Comparison of ENCODE assay signal across 8 cellular contexts in the genomic region with DNA sequence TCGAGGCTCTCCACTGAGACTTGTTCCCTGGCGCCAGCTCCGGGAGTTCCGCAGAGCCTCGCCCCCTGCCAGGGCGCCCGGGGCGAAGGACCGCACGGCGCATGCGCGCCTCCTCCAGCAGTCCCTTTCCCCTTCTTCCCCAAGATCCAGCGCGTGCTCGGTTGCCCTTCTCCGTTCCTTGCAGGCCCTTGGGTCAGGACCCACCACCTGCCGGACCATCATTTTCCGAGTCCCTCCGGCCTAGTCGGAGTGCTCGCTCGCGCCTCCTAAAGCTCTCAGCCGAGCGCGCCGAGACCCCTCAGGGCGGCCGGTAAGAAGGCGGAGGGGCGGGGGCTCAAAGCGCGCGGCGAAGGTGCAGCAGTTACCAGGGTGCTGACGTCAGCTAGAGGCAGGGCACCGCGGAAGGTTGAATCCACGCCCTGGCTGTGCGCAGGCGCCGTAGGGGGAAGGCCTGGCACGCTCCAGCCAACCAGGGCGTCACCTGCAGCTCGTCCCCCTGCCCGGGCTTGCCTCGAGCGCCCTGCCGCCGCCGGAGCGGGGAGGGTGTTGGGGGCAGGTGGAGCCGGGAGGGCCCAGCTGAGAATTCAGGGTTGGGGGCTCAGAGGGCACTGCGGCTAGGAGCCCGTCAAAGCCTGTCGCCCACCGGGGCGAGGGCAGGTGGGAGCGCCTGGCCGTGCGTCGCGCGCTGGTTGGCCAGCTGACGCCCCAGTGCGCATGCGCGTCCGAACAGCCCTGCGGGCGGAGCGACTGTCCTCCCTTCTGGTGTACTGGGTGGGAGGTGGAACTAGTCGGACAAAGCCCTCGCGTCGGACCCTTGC. TPM values are rescaled to one million over a fixed set of nuclear protein-coding genes. Genes with fewer than 3 reads are reported as not detected.
A peak's percentile ranks its signal among the peaks of the same experiment; 100 is the strongest.
DNase-seq lines count a peak whose midpoint lies in the region; ATAC-seq, FAIRE-seq and TF ChIP-seq lines count a peak whose summit lies in the region.

A gene with protein sequence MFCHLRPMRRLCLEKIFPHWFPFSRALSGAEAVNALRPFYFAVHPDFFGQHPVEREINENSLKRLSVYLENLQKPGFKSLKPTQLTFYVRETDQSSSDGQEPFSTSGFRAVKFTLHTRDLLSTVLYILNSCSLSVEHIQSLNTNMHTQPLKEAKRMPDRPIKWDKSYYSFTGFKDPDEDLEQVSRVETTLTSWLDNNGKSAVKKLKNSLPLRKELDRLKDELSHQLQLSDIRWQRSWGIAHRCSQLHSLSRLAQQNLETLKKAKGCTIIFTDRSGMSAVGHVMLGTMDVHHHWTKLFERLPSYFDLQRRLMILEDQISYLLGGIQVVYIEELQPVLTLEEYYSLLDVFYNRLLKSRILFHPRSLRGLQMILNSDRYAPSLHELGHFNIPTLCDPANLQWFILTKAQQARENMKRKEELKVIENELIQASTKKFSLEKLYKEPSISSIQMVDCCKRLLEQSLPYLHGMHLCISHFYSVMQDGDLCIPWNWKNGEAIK (plus strand): TSS at position 757 of the 818 bp plus-strand sequence. CDS start 16,017 bp downstream, outside the sequence.

- DNase-seq in D721Med (ENCODE audit: insufficient read length, low spot score) (peak; percentile 79), HuH-7 (ENCODE audit: low spot score) (peak; percentile 98), activated T-cell treated with anti-CD3 and anti-CD28 coated beads for 1 hour (ENCODE audit: low read depth) (peak; percentile 98), epidermal melanocyte (ENCODE audit: insufficient read length, low spot score) (peak; percentile 94)
- DNase-seq in stimulated activated CD8-positive, alpha-beta memory T cell treated with anti-CD3 and anti-CD28 coated beads, Interleukin-4, amount 100 ng/mL, for 1 hour (ENCODE audit: low read depth in 2 of 2, low spot score in 1 of 2): peak; percentile 96 to 98

- peaks cover 19% of the 10 kb centered on the region for H3K79me2 ChIP-seq in OCI-LY3 (ENCODE audit: low read length)

- peak within 1 kb of the TSS; percentile 85 for H3K4me2 ChIP-seq in OCI-LY3 (ENCODE audit: low read length)

- no peak for FAIRE-seq in D721Med (lab: Jason Lieb, UNC)

- ATAC-seq in GM21515 (IDR thresholded peaks at IDR 0.05; ENCODE audit: unreplicated experiment): peak; percentile 91

- H3K4me3 ChIP-seq in OCI-LY3 (ENCODE audit: low read length) (peak within 1 kb of the TSS; percentile 85), mononuclear cell (ENCODE audit: low read length) (peak within 1 kb of the TSS; percentile 90)

- TF ChIP-seq CTCF in D721Med (IDR thresholded peaks at IDR 0.05; ENCODE audit: insufficient read depth, missing control alignments) (no peak), OCI-LY3 (IDR thresholded peaks at IDR 0.05; ENCODE audit: low read depth, low read length) (no peak)

- peak within 1 kb of the TSS; percentile 87 for H2AFZ ChIP-seq in OCI-LY3 (ENCODE audit: low read depth, low read length)

- H3K27ac ChIP-seq in OCI-LY3 (ENCODE audit: low read length): peak within 1 kb of the TSS; percentile 73

- peaks cover 5% of the 10 kb centered on the region; the same call in 1 of the 2 replicates for H4K20me1 ChIP-seq in OCI-LY3 (ENCODE audit: insufficient read depth, low read length)

- H3K36me3 ChIP-seq in OCI-LY3 (replicated peaks; ENCODE audit: low read depth, low read length): no peaks in the 10 kb centered on the region

- no peaks in the 10 kb centered on the region for H3K9me3 ChIP-seq in OCI-LY3 (ENCODE audit: insufficient read depth, low read length)
- no peaks in the 10 kb centered on the region for H3K9me3 ChIP-seq in mononuclear cell (ENCODE audit: low read depth, low read length)

- H3K4me1 ChIP-seq in OCI-LY3 (ENCODE audit: low read length) (peaks cover 17% of the 10 kb centered on the region), mononuclear cell (ENCODE audit: insufficient read depth, low read length) (peaks cover 17% of the 10 kb centered on the region)

- peak within 1 kb of the TSS; percentile 80 for H3K9ac ChIP-seq in OCI-LY3 (ENCODE audit: low read length)

- H3K27me3 ChIP-seq in OCI-LY3 (ENCODE audit: low read depth, low read length) (no peaks in the 10 kb centered on the region), mononuclear cell (ENCODE audit: insufficient read depth, low read length) (no peaks in the 10 kb centered on the region)

RNA-seq across cellular contexts. Expression of the gene that starts here (rescaled TPM):
- total RNA-seq in mononuclear cell: 7.6 TPM

Comparison
In these comparisons a context has a peak if more than half of its experiments do, and no peak if none do; other contexts are left out.
1. Peak in every context shown above with its lines: DNase-seq, ATAC-seq, H3K4me3 ChIP-seq and H3K27ac ChIP-seq.